16 cellular contexts compared by ENCODE assay signal in the genomic region with DNA sequence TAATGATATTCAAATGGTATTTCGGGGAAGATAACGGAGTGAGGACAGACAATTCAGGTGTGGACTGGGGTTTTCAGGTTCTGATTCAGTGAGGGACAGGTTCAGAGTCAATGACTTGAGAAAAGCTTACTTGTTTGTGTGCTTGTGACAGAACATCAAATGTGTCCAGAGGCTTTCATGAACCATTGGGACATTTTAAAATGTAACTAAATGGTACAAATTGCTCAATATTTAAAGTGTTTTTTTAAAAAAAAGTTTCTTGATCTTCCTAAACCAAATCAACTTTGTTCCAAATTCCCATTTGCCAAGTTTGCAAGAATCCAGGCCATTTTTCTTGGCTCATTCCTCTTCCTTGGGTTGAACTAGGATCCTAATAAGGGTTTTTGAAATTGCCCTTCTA. TPM values are rescaled to one million over a fixed set of nuclear protein-coding genes. Genes with fewer than 3 reads are reported as not detected.
DNase-seq lines count a peak whose midpoint lies in the region; ATAC-seq and TF ChIP-seq lines count a peak whose summit lies in the region.
"Had no signal": no experiment of that assay in that cellular context is flagged by ENCODE, and none has a peak within 500 bp of the region (broad histone marks: within the 10 kb centered on the region; RNA-seq: fewer than 3 reads in every experiment).

No MANE protein-coding gene starts in this region.

- ATAC-seq in Right ventricle myocardium inferior (peak; percentile 36), heart right ventricle (no peak), RWPE2 (ENCODE audit: low read depth) (no peak), omental fat pad (ENCODE audit: low FRiP score) (no peak)

- H3K4me3 ChIP-seq in heart right ventricle (no peak overlapping the region), RWPE2 (ENCODE audit: severe bottlenecking) (no peak overlapping the region), thyroid gland (replicated peaks in 1 of 3) (no peak overlapping the region)
- H3K4me3 ChIP-seq: BLaER1, HAP-1 had no signal

- DNase-seq in Right ventricle myocardium inferior (ENCODE audit: missing footprints) = no peak
- DNase-seq in heart right ventricle = no peak
- no peak for DNase-seq in RWPE2 (ENCODE audit: low spot score)
- DNase-seq in islet precursor cell = peak; percentile 8
- DNase-seq in omental fat pad (ENCODE audit: low spot score) = no peak
- no peak for DNase-seq in NCI-H69 (lab: John Stamatoyannopoulos, UW)
- DNase-seq in thyroid gland = no peak
- DNase-seq: 8988T; AML-193; Caco-2; CD8-positive, alpha-beta memory T cell; DMS53; HFFc6 had no signal

- TF ChIP-seq CTCF in heart right ventricle (IDR thresholded peaks at IDR 0.05) (no peak), RWPE2 (IDR thresholded peaks at IDR 0.05; ENCODE audit: poor library complexity, severe bottlenecking) (no peak), omental fat pad (IDR thresholded peaks at IDR 0.05) (no peak), thyroid gland (IDR thresholded peaks at IDR 0.05) (no peak)

- no peaks in the 10 kb centered on the region for H3K9me3 ChIP-seq in heart right ventricle
- no peaks in the 10 kb centered on the region for H3K9me3 ChIP-seq in RWPE2 (ENCODE audit: severe bottlenecking)
- no peaks in the 10 kb centered on the region for H3K9me3 ChIP-seq in thyroid gland
- H3K9me3 ChIP-seq: BLaER1, Caco-2, HAP-1 had no signal

- TF ChIP-seq POLR2A in thyroid gland (IDR thresholded peaks at IDR 0.05) = no peak

- intact Hi-C loops in Right ventricle myocardium inferior (cut with DNase I) (no loop called here), heart right ventricle (cut with DNase I) (no loop called here), thyroid gland (cut with DNase I) (no loop called here)

- no peaks in the 10 kb centered on the region for H3K36me3 ChIP-seq in heart right ventricle
- no peaks in the 10 kb centered on the region for H3K36me3 ChIP-seq in RWPE2 (ENCODE audit: low read depth)
- no peaks in the 10 kb centered on the region for H3K36me3 ChIP-seq in thyroid gland
- H3K36me3 ChIP-seq: HAP-1 had no signal

- WGBS in heart right ventricle, 2 donors = 86 to 97% methylated on average over 2 of the region's 2 CpGs
- WGBS in thyroid gland, 2 donors = 100% methylated on average over 2 of the region's 2 CpGs

- H3K27me3 ChIP-seq in heart right ventricle (no peaks in the 10 kb centered on the region), RWPE2 (ENCODE audit: insufficient read depth, poor library complexity, severe bottlenecking) (no peaks in the 10 kb centered on the region), thyroid gland (peaks cover 6% of the 10 kb centered on the region)
- H3K27me3 ChIP-seq: BLaER1 had no signal

- H3K4me1 ChIP-seq in heart right ventricle = peaks cover 0 to 5% (median 0%) of the 10 kb centered on the region in 9 donors
- peaks cover 35% of the 10 kb centered on the region for H3K4me1 ChIP-seq in RWPE2 (ENCODE audit: insufficient read depth, poor library complexity, severe bottlenecking)
- H3K4me1 ChIP-seq in thyroid gland = no peaks in the 10 kb centered on the region
- H3K4me1 ChIP-seq: HAP-1 had no signal

- H3K27ac ChIP-seq in heart right ventricle (no peak overlapping the region), RWPE2 (ENCODE audit: poor library complexity, severe bottlenecking) (peak overlapping the region; percentile 10), thyroid gland (no peak overlapping the region)
- H3K27ac ChIP-seq: BLaER1, HL-60 had no signal

RNA-seq across cellular contexts. Expression of gene BZW1, which starts 59.4 kb away (rescaled TPM):
- total RNA-seq in Right ventricle myocardium inferior (80.4 TPM), heart right ventricle (100 to 1,000 TPM in 2 of 10 donors, 10 to 100 TPM in 8; 62.5 to 133 (median 77.2) TPM), omental fat pad (100 to 1,000 TPM; 248 to 368 (median 315) TPM), thyroid gland (100 to 1,000 TPM; 136 to 192 (median 144) TPM)
- polyA plus RNA-seq in heart right ventricle = 10 to 100 TPM; 15.4 to 53.2 TPM
